Comparison of ENCODE assay signal across 7 cellular contexts in the genomic region with DNA sequence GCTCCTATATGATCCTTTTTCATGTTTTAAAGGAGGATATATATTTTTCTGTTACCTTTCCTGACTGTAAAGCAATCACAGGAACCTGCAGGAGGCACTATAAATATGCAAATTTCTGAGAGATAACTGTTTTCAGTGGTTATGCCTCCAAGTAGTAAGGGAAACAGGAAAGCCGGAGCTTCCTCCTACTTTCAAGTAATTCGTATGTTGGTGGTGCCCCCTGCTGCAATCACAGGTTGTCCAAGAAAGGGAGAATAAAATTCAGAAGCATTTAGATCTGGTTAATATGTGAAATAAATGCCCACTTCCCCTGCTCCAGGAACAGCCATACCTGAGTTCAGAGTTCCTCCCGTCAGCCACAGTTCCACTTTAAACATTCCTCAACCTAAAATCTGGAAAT. TPM values are rescaled to one million over a fixed set of nuclear protein-coding genes. Genes with fewer than 3 reads are reported as not detected.
DNase-seq lines count a peak whose midpoint lies in the region; ATAC-seq and TF ChIP-seq lines count a peak whose summit lies in the region.

No MANE protein-coding gene starts in this region.

- no peaks in the 10 kb centered on the region for H3K9me2 ChIP-seq in SU-DHL-6 (replicated peaks; ENCODE audit: insufficient read depth, low read length)

- H3K4me3 Mint-ChIP-seq in memory B cell: no peak overlapping the region

- no peaks in the 10 kb centered on the region for H3K36me3 Mint-ChIP-seq in memory B cell

- no peaks in the 10 kb centered on the region for H3K9me3 Mint-ChIP-seq in memory B cell

- DNase-seq in GM12864 (ENCODE audit: low read depth) (no peak), memory B cell (ENCODE audit: low spot score in 2 of 2) (peak in 1 of 2 donors; percentile 30), omental fat pad (ENCODE audit: low spot score) (no peak)
- no peak for DNase-seq in stimulated activated CD4-positive, alpha-beta T cell treated with anti-CD3 and anti-CD28 coated beads, Interleukin-4, amount 100 ng/mL, for 1 hour

- no peak overlapping the region for H3K4me3 ChIP-seq in GM12864 (ENCODE audit: low read depth, low read length)
- no peak overlapping the region for H3K4me3 ChIP-seq in SU-DHL-6 (ENCODE audit: insufficient read depth, low read length, poor library complexity, severe bottlenecking)

- H3K27ac ChIP-seq in SU-DHL-6 (ENCODE audit: low read depth, low read length): no peak overlapping the region

- no peak overlapping the region for H3K9ac ChIP-seq in SU-DHL-6 (ENCODE audit: low read length)

- no peaks in the 10 kb centered on the region for H4K20me1 ChIP-seq in SU-DHL-6 (ENCODE audit: low read depth, low read length)

- H3K9me3 ChIP-seq in SU-DHL-6 (ENCODE audit: insufficient read depth, low read length): no peaks in the 10 kb centered on the region

- H3K27ac Mint-ChIP-seq in memory B cell: no peak overlapping the region

- peaks cover 2% of the 10 kb centered on the region for H3K27me3 Mint-ChIP-seq in memory B cell

- TF ChIP-seq CTCF in GM12864 (IDR thresholded peaks at IDR 0.05; ENCODE audit: low read depth, low read length, missing control alignments) (peak; percentile 35), SU-DHL-6 (IDR thresholded peaks at IDR 0.05; ENCODE audit: insufficient read depth, low read length, poor library complexity, severe bottlenecking) (peak; percentile 55), omental fat pad (IDR thresholded peaks at IDR 0.05) (no peak)

- no peaks in the 10 kb centered on the region for H3K79me2 ChIP-seq in SU-DHL-6 (ENCODE audit: insufficient read depth, low read length)

- H3F3A ChIP-seq in SU-DHL-6 (ENCODE audit: insufficient read depth): no peaks in the 10 kb centered on the region

- no peak overlapping the region for H2AFZ ChIP-seq in SU-DHL-6 (ENCODE audit: low read depth, low read length, severe bottlenecking)

- H3K36me3 ChIP-seq in SU-DHL-6 (ENCODE audit: low read length): no peaks in the 10 kb centered on the region

- H3K4me1 Mint-ChIP-seq in memory B cell: peaks cover 14% of the 10 kb centered on the region

- H3K4me2 ChIP-seq in SU-DHL-6 (ENCODE audit: low read depth, low read length, poor library complexity, severe bottlenecking): no peak overlapping the region

- ATAC-seq in HG03045 (IDR thresholded peaks at IDR 0.05; ENCODE audit: unreplicated experiment): peak; percentile 54
- peak; percentile 55 for ATAC-seq in memory B cell (ENCODE audit: low read depth)
- ATAC-seq in omental fat pad (ENCODE audit: low FRiP score): no peak
- ATAC-seq in HG02938 (IDR thresholded peaks at IDR 0.05; ENCODE audit: unreplicated experiment): no peak

- no peaks in the 10 kb centered on the region for H3K27me3 ChIP-seq in SU-DHL-6 (ENCODE audit: low read length)

RNA-seq across cellular contexts. Expression of gene BCL11A, which starts 12.0 kb away (rescaled TPM):
- 1 to 10 TPM in 2 of 4 donors, under 1 TPM in 2; 0.28 to 5.0 (median 1.1) TPM for total RNA-seq in omental fat pad

Comparison
In these comparisons a context has a peak if more than half of its experiments do, and no peak if none do; other contexts are left out.
1. CTCF ChIP-seq: peak in GM12864 (single experiment) and SU-DHL-6 (single experiment); none in omental fat pad (0 of 3).
2. ATAC-seq: peak in HG03045 (single experiment) and memory B cell (single experiment); none in omental fat pad (single experiment) and HG02938 (single experiment).